ENCODE assay signal across 15 cellular contexts in genomic region chr13:110465696-110466095, GRCh38.
DNase-seq lines count a peak whose midpoint lies in the region; ATAC-seq, FAIRE-seq and TF ChIP-seq lines count a peak whose summit lies in the region.
"Had no signal": no experiment of that assay in that cellular context is flagged by ENCODE, and none has a peak within 500 bp of the region (broad histone marks: within the 10 kb centered on the region; RNA-seq: fewer than 3 reads in every experiment).

No MANE protein-coding gene starts in this region.

- no peaks in the 10 kb centered on the region for H3K79me2 ChIP-seq in HepG2 (ENCODE audit: insufficient read depth, low read length)

- H4K20me1 ChIP-seq in HepG2 (ENCODE audit: insufficient read depth, low read length), result no peaks in the 10 kb centered on the region

- no peak for DNase-seq in HepG2 (ENCODE audit: low spot score)
- DNase-seq in right lobe of liver, result no peak
- DNase-seq in naive B cell, result no peak
- no peak for DNase-seq in activated naive CD4-positive, alpha-beta T cell treated with Interleukin-2 at 50 U/mL for 16 hours
- no peak for DNase-seq in MV-4-11 (lab: John Stamatoyannopoulos, UW)
- no peak for DNase-seq in suprapubic skin (ENCODE audit: low spot score in 2 of 2)
- no peak for DNase-seq in activated CD4-positive, alpha-beta memory T cell treated with anti-CD3 and anti-CD28 coated beads for 36 hours
- DNase-seq: DMS79, Kasumi-1, NCI-H1105, NCI-H1694, NCI-H524 treated with DMSO at 0.1 percent for 48 hours had no signal

- no peak for FAIRE-seq in HepG2 (lab: Jason Lieb, UNC)

- H3K36me3 ChIP-seq in HepG2 (replicated peaks in 1 of 2; ENCODE audit: control insufficient read depth in 1 of 2, insufficient read depth in 2 of 2, low read length in 2 of 2) (no peaks in the 10 kb centered on the region), right lobe of liver (no peaks in the 10 kb centered on the region), suprapubic skin (peaks cover 24% of the 10 kb centered on the region)

- H3K9me3 ChIP-seq in HepG2 (ENCODE audit: low read length) (no peaks in the 10 kb centered on the region), right lobe of liver (no peaks in the 10 kb centered on the region), suprapubic skin (no peaks in the 10 kb centered on the region)

- in situ Hi-C loops in HepG2 (cut with HindIII; ENCODE audit: extremely low pct_ligation_motif_present, low pct_unique_long_range_greater_than_20kb), result no loop called here

- no peak overlapping the region for H2AFZ ChIP-seq in HepG2 (ENCODE audit: low read length)

- TF ChIP-seq EP300 in HepG2 (IDR thresholded peaks at IDR 0.05; ENCODE audit: low read depth in 2 of 2, low read length in 2 of 2) (no peak), HepG2 (CRISPR knock-in tag; IDR thresholded peaks at IDR 0.05; ENCODE audit: borderline replicate concordance) (no peak), suprapubic skin (IDR thresholded peaks at IDR 0.05) (no peak)

- no peak overlapping the region for H3K9ac ChIP-seq in HepG2 (ENCODE audit: insufficient read depth, low read depth, low read length)

- H3K4me1 Mint-ChIP-seq in dendritic cell treated with granulocyte-macrophage colony-stimulating factor and Interleukin-4, amounts not matched to agents 40 ng/mL and 50 ng/mL, for 4 days (ENCODE audit: low read depth), result peaks cover 44% of the 10 kb centered on the region
- peaks cover 27 to 49% (median 33%) of the 10 kb centered on the region in 3 donors for H3K4me1 Mint-ChIP-seq in naive B cell
- H3K4me1 Mint-ChIP-seq in activated CD4-positive, alpha-beta memory T cell treated with anti-CD3 and anti-CD28 coated beads for 36 hours (ENCODE audit: low read depth), result peaks cover 2% of the 10 kb centered on the region

- CTCF ChIA-PET in HepG2 (lab: Yijun Ruan, JAX; ENCODE audit: low intra/inter-chr PET ratio, low total read pairs), result no interaction called here
- CTCF ChIA-PET in activated CD4-positive, alpha-beta memory T cell treated with anti-CD3 and anti-CD28 coated beads for 36 hours (lab: Charles Lee), result interaction anchor here (1.4 kb wide), 1 partner anchor 10 kb away, joined by 4 read pairs; no protein-coding TSS in a partner anchor

- no peak overlapping the region for H3K27ac ChIP-seq in HepG2 (ENCODE audit: extremely low read length, insufficient read depth, low read length)
- H3K27ac ChIP-seq in right lobe of liver, result no peak overlapping the region
- H3K27ac ChIP-seq in suprapubic skin, result no peak overlapping the region
- H3K27ac ChIP-seq: 22Rv1 had no signal

- H3K4me3 Mint-ChIP-seq in dendritic cell treated with granulocyte-macrophage colony-stimulating factor and Interleukin-4, amounts not matched to agents 40 ng/mL and 50 ng/mL, for 4 days, result no peak overlapping the region
- H3K4me3 Mint-ChIP-seq in naive B cell, result peak overlapping the region in 1 of 8 donors; percentile 7
- no peak overlapping the region for H3K4me3 Mint-ChIP-seq in activated CD4-positive, alpha-beta memory T cell treated with anti-CD3 and anti-CD28 coated beads for 36 hours
- H3K4me3 Mint-ChIP-seq: CD14-positive monocyte had no signal

- TF ChIP-seq CTCF in HepG2 (CRISPR knock-in tag; IDR thresholded peaks at IDR 0.05) (no peak), right lobe of liver (IDR thresholded peaks at IDR 0.05) (no peak), suprapubic skin (IDR thresholded peaks at IDR 0.05) (no peak)

- TF ChIP-seq POLR2A in HepG2 (IDR thresholded peaks at IDR 0.05; ENCODE audit: insufficient read depth in 1 of 2, low read depth in 2 of 2, low read length in 2 of 2) (no peak), right lobe of liver (IDR thresholded peaks at IDR 0.05) (no peak), suprapubic skin (IDR thresholded peaks at IDR 0.05) (no peak)

- H3K4me3 ChIP-seq in HepG2 (replicated peaks in 1 of 3; ENCODE audit: insufficient read depth in 1 of 3, low read depth in 2 of 3, low read length in 3 of 3) (no peak overlapping the region), right lobe of liver (no peak overlapping the region), suprapubic skin (no peak overlapping the region)

- H3K4me2 ChIP-seq in HepG2 (ENCODE audit: low read depth, low read length), result peak overlapping the region; percentile 16; the same call in 1 of the 2 replicates

- no peak for TF ChIP-seq RAD21 in HepG2 (CRISPR knock-in tag; IDR thresholded peaks at IDR 0.05)

- H3K27me3 Mint-ChIP-seq in dendritic cell treated with granulocyte-macrophage colony-stimulating factor and Interleukin-4, amounts not matched to agents 40 ng/mL and 50 ng/mL, for 4 days, result peaks cover 55% of the 10 kb centered on the region
- H3K27me3 Mint-ChIP-seq in naive B cell, result no peaks in the 10 kb centered on the region
- peaks cover 5% of the 10 kb centered on the region for H3K27me3 Mint-ChIP-seq in activated CD4-positive, alpha-beta memory T cell treated with anti-CD3 and anti-CD28 coated beads for 36 hours

- H3K4me1 ChIP-seq in HepG2 (ENCODE audit: insufficient read depth, low read length), result no peaks in the 10 kb centered on the region
- peaks cover 0 to 7% (median 0%) of the 10 kb centered on the region in 4 donors for H3K4me1 ChIP-seq in right lobe of liver
- no peaks in the 10 kb centered on the region for H3K4me1 ChIP-seq in suprapubic skin

- intact Hi-C loops in HepG2 (cut with micrococcal nuclease; ENCODE audit: unreplicated experiment) (no loop called here), right lobe of liver (cut with DNase I) (no loop called here)
- intact Hi-C loops in dendritic cell treated with granulocyte-macrophage colony-stimulating factor and Interleukin-4, amounts not matched to agents 40 ng/mL and 50 ng/mL, for 4 days (cut with micrococcal nuclease), result no loop called here
- intact Hi-C loops in activated CD4-positive, alpha-beta memory T cell treated with anti-CD3 and anti-CD28 coated beads for 36 hours (cut with micrococcal nuclease), result no loop called here

- no TSS peak for BruUV-seq in HepG2 (replicated peaks; lab: Mats Ljungman, UMichigan)

- no peaks in the 10 kb centered on the region for H3K9me3 Mint-ChIP-seq in dendritic cell treated with granulocyte-macrophage colony-stimulating factor and Interleukin-4, amounts not matched to agents 40 ng/mL and 50 ng/mL, for 4 days
- no peaks in the 10 kb centered on the region for H3K9me3 Mint-ChIP-seq in naive B cell
- H3K9me3 Mint-ChIP-seq in activated CD4-positive, alpha-beta memory T cell treated with anti-CD3 and anti-CD28 coated beads for 36 hours, result no peaks in the 10 kb centered on the region

- POLR2A ChIA-PET in HepG2 (lab: Yijun Ruan, JAX), result no interaction called here
- POLR2A ChIA-PET in activated CD4-positive, alpha-beta memory T cell treated with anti-CD3 and anti-CD28 coated beads for 36 hours (lab: Charles Lee), result no interaction called here

- H3K27me3 ChIP-seq in HepG2 (ENCODE audit: control insufficient read depth in 1 of 2, insufficient read depth in 2 of 2, low read length in 2 of 2), result peaks cover 4 to 59% of the 10 kb centered on the region in 2 experiments
- H3K27me3 ChIP-seq in right lobe of liver, result no peaks in the 10 kb centered on the region
- H3K27me3 ChIP-seq in suprapubic skin, result no peaks in the 10 kb centered on the region

- WGBS in HepG2 (ENCODE audit: low lambda C conversion rate), result 10% methylated on average over 7 of the region's 9 CpGs
- WGBS in right lobe of liver (ENCODE audit: insufficient coverage, low coverage, low lambda C conversion rate, missing lambda C conversion rate), result 76% methylated on average over 6 of the region's 9 CpGs
- WGBS in suprapubic skin, result 90% methylated on average over 9 of the region's 9 CpGs

- H3K27ac Mint-ChIP-seq in dendritic cell treated with granulocyte-macrophage colony-stimulating factor and Interleukin-4, amounts not matched to agents 40 ng/mL and 50 ng/mL, for 4 days, result peak overlapping the region; percentile 1
- H3K27ac Mint-ChIP-seq in naive B cell, result peak overlapping the region; percentile 7 to 93 (median 76)
- H3K27ac Mint-ChIP-seq in activated CD4-positive, alpha-beta memory T cell treated with anti-CD3 and anti-CD28 coated beads for 36 hours, result no peak overlapping the region

- ATAC-seq in HepG2 (no peak), right lobe of liver (no peak), naive B cell (ENCODE audit: low read depth in 2 of 2) (no peak)

- no peaks in the 10 kb centered on the region for H3K36me3 Mint-ChIP-seq in dendritic cell treated with granulocyte-macrophage colony-stimulating factor and Interleukin-4, amounts not matched to agents 40 ng/mL and 50 ng/mL, for 4 days (ENCODE audit: low read depth)
- no peaks in the 10 kb centered on the region for H3K36me3 Mint-ChIP-seq in naive B cell
- H3K36me3 Mint-ChIP-seq in activated CD4-positive, alpha-beta memory T cell treated with anti-CD3 and anti-CD28 coated beads for 36 hours, result no peaks in the 10 kb centered on the region
